In genomic region chr6:163491901-163492300, GRCh38 we compare ENCODE assay signal across 21 cellular contexts.
DNase-seq lines count a peak whose midpoint lies in the region; ATAC-seq, FAIRE-seq and TF ChIP-seq lines count a peak whose summit lies in the region.
"Had no signal": no experiment of that assay in that cellular context is flagged by ENCODE, and none has a peak within 500 bp of the region (broad histone marks: within the 10 kb centered on the region; RNA-seq: fewer than 3 reads in every experiment).

No MANE protein-coding gene starts in this region.

- H2AFZ ChIP-seq in HepG2 (ENCODE audit: low read length): no peak overlapping the region
- H2AFZ ChIP-seq: GM23248 had no signal

- TF ChIP-seq POLR2A in HepG2 (IDR thresholded peaks at IDR 0.05; ENCODE audit: insufficient read depth in 1 of 2, low read depth in 2 of 2, low read length in 2 of 2): no peak
- TF ChIP-seq POLR2A in sigmoid colon (IDR thresholded peaks at IDR 0.05): no peak
- TF ChIP-seq POLR2A in vagina (IDR thresholded peaks at IDR 0.05): no peak

- no peak for FAIRE-seq in HepG2 (lab: Jason Lieb, UNC)
- no peak for FAIRE-seq in GM19239 (lab: Jason Lieb, UNC)
- FAIRE-seq: HTR-8/SVneo had no signal

- in situ Hi-C loops in HepG2 (cut with HindIII; ENCODE audit: extremely low pct_ligation_motif_present, low pct_unique_long_range_greater_than_20kb): no loop called here

- POLR2A ChIA-PET in HepG2 (lab: Yijun Ruan, JAX): no interaction called here

- no peak for ATAC-seq in HepG2
- no peak for ATAC-seq in GM21367 (IDR thresholded peaks at IDR 0.05; ENCODE audit: unreplicated experiment)

- no peak overlapping the region for H3K4me3 ChIP-seq in liver (ENCODE audit: low read depth in 1 of 3, low read length in 3 of 3)
- H3K4me3 ChIP-seq in HepG2 (replicated peaks in 1 of 3; ENCODE audit: insufficient read depth in 1 of 3, low read depth in 2 of 3, low read length in 3 of 3): no peak overlapping the region
- H3K4me3 ChIP-seq in sigmoid colon: no peak overlapping the region
- H3K4me3 ChIP-seq in vagina: no peak overlapping the region
- H3K4me3 ChIP-seq: GM23248, HAP-1, SK-N-MC had no signal

- H3K4me1 ChIP-seq in liver (ENCODE audit: control insufficient read depth in 4 of 4, insufficient read depth in 4 of 4, low read length in 3 of 4) (peaks cover 3 to 19% (median 10%) of the 10 kb centered on the region in 4 donors), HepG2 (ENCODE audit: insufficient read depth, low read length) (no peaks in the 10 kb centered on the region), sigmoid colon (peaks cover 0 to 79% (median 54%) of the 10 kb centered on the region in 4 donors), vagina (peaks cover 52% of the 10 kb centered on the region)

- peaks cover 92% of the 10 kb centered on the region for H3K79me2 ChIP-seq in HepG2 (ENCODE audit: insufficient read depth, low read length)

- no peaks in the 10 kb centered on the region for H3K36me3 ChIP-seq in liver (ENCODE audit: control insufficient read depth in 4 of 4, insufficient read depth in 3 of 4, low read depth in 1 of 4, low read length in 3 of 4)
- H3K36me3 ChIP-seq in HepG2 (replicated peaks in 1 of 2; ENCODE audit: control insufficient read depth in 1 of 2, insufficient read depth in 2 of 2, low read length in 2 of 2): no peaks in the 10 kb centered on the region
- no peaks in the 10 kb centered on the region for H3K36me3 ChIP-seq in sigmoid colon
- no peaks in the 10 kb centered on the region for H3K36me3 ChIP-seq in vagina
- H3K36me3 ChIP-seq: HAP-1 had no signal

- TF ChIP-seq CTCF in liver (IDR thresholded peaks at IDR 0.05; ENCODE audit: low read depth, low read length, missing input control) (no peak), HepG2 (CRISPR knock-in tag; IDR thresholded peaks at IDR 0.05) (no peak), sigmoid colon (IDR thresholded peaks at IDR 0.05) (no peak), vagina (IDR thresholded peaks at IDR 0.05) (no peak)

- H4K20me1 ChIP-seq in HepG2 (ENCODE audit: insufficient read depth, low read length): peaks cover 2% of the 10 kb centered on the region; the same call in 1 of the 2 replicates

- TF ChIP-seq RAD21 in liver (IDR thresholded peaks at IDR 0.05) (no peak), HepG2 (CRISPR knock-in tag; IDR thresholded peaks at IDR 0.05) (no peak)

- no peak overlapping the region for H3K4me2 ChIP-seq in HepG2 (ENCODE audit: low read depth, low read length)

- H3K27ac ChIP-seq in liver (ENCODE audit: low read depth in 1 of 2, low read length in 2 of 2): peak overlapping the region; percentile 26 to 58
- H3K27ac ChIP-seq in HepG2 (ENCODE audit: extremely low read length, insufficient read depth, low read length): no peak overlapping the region
- H3K27ac ChIP-seq in epithelial cell of prostate: peak overlapping the region; percentile 26
- peak overlapping the region in 3 of 4 donors; percentile 26 to 76 (median 44) for H3K27ac ChIP-seq in sigmoid colon
- H3K27ac ChIP-seq in vagina: peak overlapping the region; percentile 40
- H3K27ac ChIP-seq: C4-2B, GM23248, SK-N-MC had no signal

- CTCF ChIA-PET in HepG2 (lab: Yijun Ruan, JAX; ENCODE audit: low intra/inter-chr PET ratio, low total read pairs): no interaction called here

- no peaks in the 10 kb centered on the region for H3K27me3 ChIP-seq in liver (ENCODE audit: control insufficient read depth in 4 of 4, insufficient read depth in 4 of 4, low read length in 3 of 4)
- H3K27me3 ChIP-seq in HepG2 (ENCODE audit: control insufficient read depth in 1 of 2, insufficient read depth in 2 of 2, low read length in 2 of 2): no peaks in the 10 kb centered on the region
- H3K27me3 ChIP-seq in sigmoid colon: no peaks in the 10 kb centered on the region
- no peaks in the 10 kb centered on the region for H3K27me3 ChIP-seq in vagina

- peak overlapping the region in 1 of 2 donors; percentile 21 for H3K9ac ChIP-seq in liver (ENCODE audit: low read depth in 1 of 2, low read length in 2 of 2)
- no peak overlapping the region for H3K9ac ChIP-seq in HepG2 (ENCODE audit: insufficient read depth, low read depth, low read length)
- H3K9ac ChIP-seq: GM23248 had no signal

- WGBS in liver: 62% methylated on average over 4 of the region's 4 CpGs
- 96% methylated on average over 4 of the region's 4 CpGs for WGBS in HepG2 (ENCODE audit: low lambda C conversion rate)
- 70 to 84% methylated on average over 4 of the region's 4 CpGs for WGBS in sigmoid colon, 2 donors

- intact Hi-C loops in HepG2 (cut with micrococcal nuclease; ENCODE audit: unreplicated experiment): no loop called here
- intact Hi-C loops in sigmoid colon (cut with DNase I): loop anchor here (5.0 kb wide), 1 partner anchor 80 kb away; the partner anchor contains the start of gene QKI
- intact Hi-C loops in vagina (cut with DNase I): no loop called here

- TF ChIP-seq EP300 in HepG2 (IDR thresholded peaks at IDR 0.05; ENCODE audit: low read depth in 2 of 2, low read length in 2 of 2) (no peak), HepG2 (CRISPR knock-in tag; IDR thresholded peaks at IDR 0.05; ENCODE audit: borderline replicate concordance) (no peak), sigmoid colon (IDR thresholded peaks at IDR 0.05) (no peak)

- DNase-seq in HepG2 (ENCODE audit: low spot score): no peak
- DNase-seq in epithelial cell of prostate (ENCODE audit: low read depth, low spot score): no peak
- no peak for DNase-seq in sigmoid colon
- DNase-seq in vagina (ENCODE audit: extremely low spot score in 2 of 2): no peak
- no peak for DNase-seq in GM19239 (ENCODE audit: insufficient read length, low spot score)
- no peak for DNase-seq in NCI-H1930 (lab: John Stamatoyannopoulos, UW)
- DNase-seq: ACHN, COR-L47, GDM1, Karpas-422, MM.1S, NCI-H1092, NCI-H146, NCI-H2081 treated with DMSO at 0.1 percent for 48 hours had no signal

- H3K9me3 ChIP-seq in liver (ENCODE audit: control insufficient read depth in 4 of 4, low read length in 3 of 4): no peaks in the 10 kb centered on the region
- no peaks in the 10 kb centered on the region for H3K9me3 ChIP-seq in HepG2 (ENCODE audit: low read length)
- H3K9me3 ChIP-seq in sigmoid colon: no peaks in the 10 kb centered on the region
- H3K9me3 ChIP-seq in vagina: no peaks in the 10 kb centered on the region
- H3K9me3 ChIP-seq: HAP-1 had no signal

- no TSS peak for BruUV-seq in HepG2 (replicated peaks; lab: Mats Ljungman, UMichigan)

TF ChIP-seq in liver, 16 proteins besides CTCF, POLR2A, EP300 and RAD21 (continues in another document):
- TF ChIP-seq HNF4G (IDR thresholded peaks at IDR 0.05): no peak
- TF ChIP-seq TAF1 (conservative IDR thresholded peaks at IDR 0.05): no peak
- TF ChIP-seq JUND (IDR thresholded peaks at IDR 0.05): no peak
- no peak for TF ChIP-seq FOXA2 (IDR thresholded peaks at IDR 0.05)
- TF ChIP-seq NR2F2 (IDR thresholded peaks at IDR 0.05): no peak
- no peak for TF ChIP-seq YY1 (IDR thresholded peaks at IDR 0.05)

TF ChIP-seq in HepG2, 621 proteins besides CTCF, POLR2A, EP300 and RAD21:
- TF ChIP-seq ZNF343 (CRISPR knock-in tag; IDR thresholded peaks at IDR 0.05) (no peak), U2AF1 (optimal IDR thresholded peaks at IDR 0.05; ENCODE audit: low read depth, low read length) (no peak), GTF3A (CRISPR knock-in tag; conservative IDR thresholded peaks at IDR 0.05) (no peak), CHD4 (IDR thresholded peaks at IDR 0.05; ENCODE audit: borderline replicate concordance, low read length) (no peak), PRPF4 (IDR thresholded peaks at IDR 0.05; ENCODE audit: low read depth, low read length, poor library complexity, severe bottlenecking) (no peak)
